Comparison of ENCODE assay signal across 1 cellular context in the genomic region with DNA sequence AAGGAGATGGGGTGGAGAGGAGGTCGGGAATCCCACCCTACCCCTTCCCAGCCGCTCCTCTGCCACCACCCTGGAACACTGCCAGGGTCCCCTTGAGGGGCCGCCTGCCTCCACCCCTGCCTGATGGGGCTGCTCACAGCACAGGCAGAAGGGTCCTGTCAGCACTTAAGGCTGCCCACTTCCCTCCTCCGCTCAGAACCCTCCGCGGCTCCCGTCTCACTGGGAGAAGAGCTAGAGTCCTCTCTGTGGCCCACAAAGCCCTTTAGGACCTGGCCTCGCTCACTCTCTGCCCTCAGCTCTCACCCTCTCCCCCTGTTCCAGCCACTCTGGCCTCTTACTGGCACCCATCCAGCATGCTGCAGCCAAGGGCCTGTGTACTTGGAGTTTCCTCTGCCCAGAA.
A peak's percentile ranks its signal among the peaks of the same experiment; 100 is the strongest.
TF ChIP-seq lines count a peak whose summit lies in the region.

No MANE protein-coding gene starts in this region.

TF ChIP-seq in K562, 482 proteins besides CTCF, POLR2A, EP300 and RAD21:
- TF ChIP-seq, protein P1, sequence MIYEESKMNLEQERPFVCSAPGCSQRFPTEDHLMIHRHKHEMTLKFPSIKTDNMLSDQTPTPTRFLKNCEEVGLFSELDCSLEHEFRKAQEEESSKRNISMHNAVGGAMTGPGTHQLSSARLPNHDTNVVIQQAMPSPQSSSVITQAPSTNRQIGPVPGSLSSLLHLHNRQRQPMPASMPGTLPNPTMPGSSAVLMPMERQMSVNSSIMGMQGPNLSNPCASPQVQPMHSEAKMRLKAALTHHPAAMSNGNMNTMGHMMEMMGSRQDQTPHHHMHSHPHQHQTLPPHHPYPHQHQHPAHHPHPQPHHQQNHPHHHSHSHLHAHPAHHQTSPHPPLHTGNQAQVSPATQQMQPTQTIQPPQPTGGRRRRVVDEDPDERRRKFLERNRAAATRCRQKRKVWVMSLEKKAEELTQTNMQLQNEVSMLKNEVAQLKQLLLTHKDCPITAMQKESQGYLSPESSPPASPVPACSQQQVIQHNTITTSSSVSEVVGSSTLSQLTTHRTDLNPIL (CRISPR knock-in tag; IDR thresholded peaks at IDR 0.05) = no peak
- TF ChIP-seq POLR2G (IDR thresholded peaks at IDR 0.05; ENCODE audit: low read depth, low read length) (peak; percentile 40), ATF1 (CRISPR knock-in tag; IDR thresholded peaks at IDR 0.05) (no peak), ATF1 (tag; IDR thresholded peaks at IDR 0.05) (no peak), ZZZ3 (IDR thresholded peaks at IDR 0.05) (no peak), NFIC (IDR thresholded peaks at IDR 0.05) (peak; percentile 52), SETDB1 (IDR thresholded peaks at IDR 0.05; ENCODE audit: low read length) (no peak), SMAD1 (IDR thresholded peaks at IDR 0.05; ENCODE audit: low read depth, low read length, partially characterized antibody) (no peak), HNRNPH1 (optimal IDR thresholded peaks at IDR 0.05; ENCODE audit: low read depth, low read length) (no peak), MCM7 (IDR thresholded peaks at IDR 0.05) (no peak), ZNF41 (CRISPR knock-in tag; conservative IDR thresholded peaks at IDR 0.05) (no peak), SIRT6 (IDR thresholded peaks at IDR 0.05; ENCODE audit: low read depth, low read length) (no peak), PHB2 (IDR thresholded peaks at IDR 0.05; ENCODE audit: low read depth) (no peak), KDM1A (IDR thresholded peaks at IDR 0.05) (no peak), RBFOX2 (IDR thresholded peaks at IDR 0.05; ENCODE audit: low read depth, low read length) (peak; percentile 59)
- TF ChIP-seq, protein P2, sequence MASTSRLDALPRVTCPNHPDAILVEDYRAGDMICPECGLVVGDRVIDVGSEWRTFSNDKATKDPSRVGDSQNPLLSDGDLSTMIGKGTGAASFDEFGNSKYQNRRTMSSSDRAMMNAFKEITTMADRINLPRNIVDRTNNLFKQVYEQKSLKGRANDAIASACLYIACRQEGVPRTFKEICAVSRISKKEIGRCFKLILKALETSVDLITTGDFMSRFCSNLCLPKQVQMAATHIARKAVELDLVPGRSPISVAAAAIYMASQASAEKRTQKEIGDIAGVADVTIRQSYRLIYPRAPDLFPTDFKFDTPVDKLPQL (IDR thresholded peaks at IDR 0.05; ENCODE audit: extremely low read depth, insufficient read length) = no peak
- TF ChIP-seq, protein P3, sequence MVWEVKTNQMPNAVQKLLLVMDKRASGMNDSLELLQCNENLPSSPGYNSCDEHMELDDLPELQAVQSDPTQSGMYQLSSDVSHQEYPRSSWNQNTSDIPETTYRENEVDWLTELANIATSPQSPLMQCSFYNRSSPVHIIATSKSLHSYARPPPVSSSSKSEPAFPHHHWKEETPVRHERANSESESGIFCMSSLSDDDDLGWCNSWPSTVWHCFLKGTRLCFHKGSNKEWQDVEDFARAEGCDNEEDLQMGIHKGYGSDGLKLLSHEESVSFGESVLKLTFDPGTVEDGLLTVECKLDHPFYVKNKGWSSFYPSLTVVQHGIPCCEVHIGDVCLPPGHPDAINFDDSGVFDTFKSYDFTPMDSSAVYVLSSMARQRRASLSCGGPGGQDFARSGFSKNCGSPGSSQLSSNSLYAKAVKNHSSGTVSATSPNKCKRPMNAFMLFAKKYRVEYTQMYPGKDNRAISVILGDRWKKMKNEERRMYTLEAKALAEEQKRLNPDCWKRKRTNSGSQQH (CRISPR knock-in tag; IDR thresholded peaks at IDR 0.05) = no peak
